Comparison of ENCODE assay signal across 8 cellular contexts in the genomic region with DNA sequence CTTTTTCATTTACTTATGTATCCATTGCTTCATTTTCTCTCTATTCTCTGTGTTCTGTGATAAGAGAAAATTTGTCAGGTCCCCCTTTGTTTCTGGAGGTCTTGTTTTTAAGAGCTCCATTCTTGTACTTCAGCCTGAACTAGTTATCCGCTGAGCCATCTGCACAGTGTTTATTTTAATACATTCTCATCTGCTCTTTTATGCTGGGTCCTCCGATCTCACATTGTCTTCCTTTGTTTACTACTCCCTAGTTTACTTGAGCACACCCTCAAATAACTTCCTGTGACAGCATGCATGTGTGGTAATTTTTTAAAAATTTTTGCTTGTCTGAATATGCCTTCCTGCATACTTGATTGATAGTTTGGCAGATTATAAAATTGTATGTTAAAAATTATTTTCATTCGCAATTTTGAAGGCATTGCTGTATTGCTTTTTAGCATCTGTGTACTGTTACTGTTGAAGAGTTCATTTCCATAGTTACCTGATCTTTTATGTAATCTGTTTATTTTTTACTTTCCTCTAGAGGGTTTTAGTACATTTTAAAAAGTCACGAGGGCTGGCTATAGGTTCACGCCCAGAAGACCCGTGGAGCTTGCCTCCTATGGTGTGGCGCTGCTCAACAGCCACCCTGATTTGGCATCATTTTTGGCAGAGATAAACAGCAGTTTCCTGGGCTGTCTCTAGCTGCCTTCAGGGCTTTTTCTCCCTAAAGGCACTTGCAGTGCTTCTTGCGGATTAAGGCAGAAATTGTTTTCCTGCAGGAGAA. TPM values are rescaled to one million over a fixed set of nuclear protein-coding genes. Genes with fewer than 3 reads are reported as not detected.
DNase-seq lines count a peak whose midpoint lies in the region; ATAC-seq and TF ChIP-seq lines count a peak whose summit lies in the region.

No MANE protein-coding gene starts in this region.

- peak overlapping the region; percentile 15 for H3K27ac ChIP-seq in brain microvascular endothelial cell
- peak overlapping the region in 3 of 4 donors; percentile 54 to 66 (median 59) for H3K27ac ChIP-seq in upper lobe of left lung

- peak in 2 of 4 donors; percentile 13 to 60 for TF ChIP-seq EP300 in upper lobe of left lung (IDR thresholded peaks at IDR 0.05)

- ATAC-seq in left lobe of liver (peak; percentile 30), upper lobe of left lung (ENCODE audit: low FRiP score in 2 of 2) (peak in 1 of 2 donors; percentile 60)

- no peak for TF ChIP-seq CTCF in brain microvascular endothelial cell (IDR thresholded peaks at IDR 0.05; ENCODE audit: low read depth, low read length, missing control alignments)
- no peak for TF ChIP-seq CTCF in upper lobe of left lung (IDR thresholded peaks at IDR 0.05)

- peaks cover 25 to 68% (median 31%) of the 10 kb centered on the region in 4 donors for H3K4me1 ChIP-seq in upper lobe of left lung

- H3K27me3 ChIP-seq in brain microvascular endothelial cell (replicated peaks) (no peaks in the 10 kb centered on the region), upper lobe of left lung (no peaks in the 10 kb centered on the region)

- no peaks in the 10 kb centered on the region for H3K9me3 ChIP-seq in upper lobe of left lung

- no peak for TF ChIP-seq POLR2A in upper lobe of left lung (IDR thresholded peaks at IDR 0.05)

- DNase-seq in DMS153 (lab: John Stamatoyannopoulos, UW), result peak; percentile 50
- DNase-seq in NCI-H2029 (lab: John Stamatoyannopoulos, UW), result peak; percentile 49
- DNase-seq in brain microvascular endothelial cell, result no peak
- no peak for DNase-seq in left lobe of liver (ENCODE audit: low spot score)
- no peak for DNase-seq in upper lobe of left lung
- no peak for DNase-seq in LoVo (ENCODE audit: low spot score)
- DNase-seq in SW480 (ENCODE audit: low spot score), result no peak
- no peak for DNase-seq in activated naive CD4-positive, alpha-beta T cell treated with anti-CD3 and anti-CD28 coated beads, Interleukin-2, amount 50 U/mL, for 16 hours

- in situ Hi-C loops in brain microvascular endothelial cell (cut with HindIII; ENCODE audit: low pct_ligation_motif_present, low sequenced_read_pairs), result no loop called here

- H3K36me3 ChIP-seq in brain microvascular endothelial cell (replicated peaks) (no peaks in the 10 kb centered on the region), upper lobe of left lung (no peaks in the 10 kb centered on the region)

- WGBS in upper lobe of left lung, 2 donors, result 25 to 31% methylated on average over 8 of the region's 8 CpGs

- H3K4me3 ChIP-seq in brain microvascular endothelial cell (ENCODE audit: low read depth, low read length) (no peak overlapping the region), upper lobe of left lung (peak overlapping the region in 1 of 4 donors; percentile 17)

RNA-seq across cellular contexts. Expression of a gene that starts 31.9 kb away (rescaled TPM):
- 7.4 TPM for total RNA-seq in left lobe of liver
- 10 to 100 TPM; 15.1 to 43.7 (median 20.5) TPM for total RNA-seq in upper lobe of left lung

Comparison
In these comparisons a context has a peak if more than half of its experiments do, and no peak if none do; other contexts are left out.
1. DNase-seq: peak in DMS153 (single experiment) and NCI-H2029 (single experiment); none in brain microvascular endothelial cell (single experiment), left lobe of liver (single experiment), upper lobe of left lung (0 of 2), LoVo (single experiment), SW480 (single experiment) and activated naive CD4-positive, alpha-beta T cell treated with anti-CD3 and anti-CD28 coated beads, Interleukin-2, amount 50 U/mL, for 16 hours (single experiment).